In the genomic region with DNA sequence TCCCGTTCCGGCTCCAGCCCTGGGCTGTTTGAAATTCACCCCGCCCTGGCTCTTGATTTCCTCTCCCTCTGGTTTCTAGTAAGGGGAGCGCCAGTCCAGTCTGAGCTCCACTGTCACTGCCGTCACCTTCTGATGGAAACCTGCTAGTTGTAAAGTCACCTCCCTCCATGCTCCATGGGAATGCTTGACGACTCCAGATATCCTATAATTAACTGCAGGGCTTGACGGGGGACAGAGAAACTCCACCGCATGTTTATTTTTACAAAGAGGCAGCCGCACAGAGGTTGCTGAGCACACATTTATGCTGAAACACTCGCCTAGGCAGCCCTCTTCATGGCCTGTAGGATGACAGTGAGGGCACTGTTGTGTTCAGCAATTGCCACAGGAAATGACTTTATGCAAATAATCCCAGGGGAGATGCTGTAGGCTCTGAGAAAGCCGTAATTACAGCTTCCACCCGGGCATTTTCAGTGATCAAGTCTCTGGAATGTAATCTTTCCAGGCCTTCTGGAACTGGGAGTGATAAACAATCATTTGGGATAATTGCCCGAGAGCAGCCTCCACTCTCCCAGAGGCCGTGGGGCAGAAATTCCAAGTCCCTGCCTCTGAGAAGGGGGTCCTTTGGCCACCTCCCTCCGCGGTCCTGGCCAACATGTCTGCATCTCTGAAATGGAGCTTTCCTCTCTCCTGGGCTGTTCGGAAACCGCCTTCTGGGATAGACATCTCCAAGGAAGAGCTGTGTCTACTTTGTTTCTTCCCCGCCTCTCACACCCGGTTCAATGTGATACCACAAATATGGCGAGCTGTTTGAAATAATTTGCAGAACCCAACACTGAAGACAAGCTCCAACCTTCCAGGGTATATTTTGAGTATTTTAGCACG, we compare ENCODE assay signal across 8 cellular contexts.
DNase-seq lines count a peak whose midpoint lies in the region; ATAC-seq lines count a peak whose summit lies in the region.

No MANE protein-coding gene starts in this region.

- peaks cover 12 to 19% of the 10 kb centered on the region in 2 donors for H3K9me3 Mint-ChIP-seq in stimulated activated naive CD8-positive, alpha-beta T cell treated with anti-CD3 and anti-CD28 coated beads, Interleukin-15, amount 100 ng/mL, for 72 hours

- no peak overlapping the region for H3K27ac Mint-ChIP-seq in stimulated activated naive CD8-positive, alpha-beta T cell treated with anti-CD3 and anti-CD28 coated beads, Interleukin-15, amount 100 ng/mL, for 72 hours

- H3K4me3 Mint-ChIP-seq in stimulated activated naive CD8-positive, alpha-beta T cell treated with anti-CD3 and anti-CD28 coated beads, Interleukin-15, amount 100 ng/mL, for 72 hours, result no peak overlapping the region

- peaks cover 50% of the 10 kb centered on the region for H3K27me3 Mint-ChIP-seq in stimulated activated naive CD8-positive, alpha-beta T cell treated with anti-CD3 and anti-CD28 coated beads, Interleukin-15, amount 100 ng/mL, for 72 hours

- ATAC-seq in GM18858 (IDR thresholded peaks at IDR 0.05; ENCODE audit: unreplicated experiment) (peak; percentile 53), HG02571 (IDR thresholded peaks at IDR 0.05; ENCODE audit: unreplicated experiment) (peak; percentile 69), HG02870 (IDR thresholded peaks at IDR 0.05; ENCODE audit: unreplicated experiment) (no peak)
- no peak for ATAC-seq in stimulated activated naive CD8-positive, alpha-beta T cell treated with anti-CD3 and anti-CD28 coated beads, Interleukin-15, amount 100 ng/mL, for 72 hours

- H3K4me1 Mint-ChIP-seq in stimulated activated naive CD8-positive, alpha-beta T cell treated with anti-CD3 and anti-CD28 coated beads, Interleukin-15, amount 100 ng/mL, for 72 hours, result peaks cover 14% of the 10 kb centered on the region

- DNase-seq in NCI-H69 (lab: John Stamatoyannopoulos, UW), result peak; percentile 88
- peak; percentile 27 for DNase-seq in kidney tubule cell (ENCODE audit: low spot score)
- DNase-seq in DMS79 (lab: John Stamatoyannopoulos, UW), result no peak
- DNase-seq in NCI-H226, result no peak
- no peak for DNase-seq in stimulated activated naive CD8-positive, alpha-beta T cell treated with anti-CD3 and anti-CD28 coated beads, Interleukin-15, amount 100 ng/mL, for 72 hours

Comparison
In these comparisons a context has a peak if more than half of its experiments do, and no peak if none do; other contexts are left out.
1. ATAC-seq: peak in GM18858 (single experiment) and HG02571 (single experiment); none in HG02870 (single experiment) and stimulated activated naive CD8-positive, alpha-beta T cell treated with anti-CD3 and anti-CD28 coated beads, Interleukin-15, amount 100 ng/mL, for 72 hours (single experiment).
2. DNase-seq: peak in NCI-H69 (single experiment) and kidney tubule cell (single experiment); none in DMS79 (single experiment), NCI-H226 (single experiment) and stimulated activated naive CD8-positive, alpha-beta T cell treated with anti-CD3 and anti-CD28 coated beads, Interleukin-15, amount 100 ng/mL, for 72 hours (0 of 2).